ENCODE assay signal across 10 cellular contexts in genomic region chr6:16481680-16482079, GRCh38.
DNase-seq lines count a peak whose midpoint lies in the region; ATAC-seq and TF ChIP-seq lines count a peak whose summit lies in the region.
"Had no signal": no experiment of that assay in that cellular context is flagged by ENCODE, and none has a peak within 500 bp of the region (broad histone marks: within the 10 kb centered on the region; RNA-seq: fewer than 3 reads in every experiment).

No MANE protein-coding gene starts in this region.

- 90 to 91% methylated on average over 3 of the region's 3 CpGs for WGBS in tibial nerve, 2 donors

- no peak for TF ChIP-seq EP300 in tibial nerve (IDR thresholded peaks at IDR 0.05)

- POLR2A ChIA-PET in CD4-positive, alpha-beta memory T cell (lab: Charles Lee; ENCODE audit: partially characterized antibody): interaction anchor here (0.9 to 2.8 kb wide), 5 partner anchors 42 to 280 kb away, joined by 3 to 16 read pairs (median 3); partner anchors contain the start of gene ATXN1
- POLR2A ChIA-PET in naive thymus-derived CD4-positive, alpha-beta T cell (lab: Charles Lee): no interaction called here

- no peaks in the 10 kb centered on the region for H3K9me3 ChIP-seq in CD4-positive, alpha-beta memory T cell (ENCODE audit: control insufficient read depth in 1 of 2, low read length in 2 of 2)
- no peaks in the 10 kb centered on the region for H3K9me3 ChIP-seq in naive thymus-derived CD4-positive, alpha-beta T cell (ENCODE audit: control insufficient read depth in 2 of 3, low read length in 3 of 3)
- H3K9me3 ChIP-seq in tibial nerve: peaks cover 0 to 7% (median 0%) of the 10 kb centered on the region in 4 donors

- H3K27ac Mint-ChIP-seq in CD4-positive, alpha-beta memory T cell: peak overlapping the region; percentile 88 to 99 (median 95)
- H3K27ac Mint-ChIP-seq in naive thymus-derived CD4-positive, alpha-beta T cell: peak overlapping the region; percentile 64 to 96 (median 91)

- no peaks in the 10 kb centered on the region for H3K36me3 ChIP-seq in CD4-positive, alpha-beta memory T cell (ENCODE audit: insufficient read depth, low read length)
- no peaks in the 10 kb centered on the region for H3K36me3 ChIP-seq in naive thymus-derived CD4-positive, alpha-beta T cell (ENCODE audit: control insufficient read depth in 2 of 3, insufficient read depth in 3 of 3, low read length in 3 of 3)
- peaks cover 0 to 36% (median 3%) of the 10 kb centered on the region in 3 donors for H3K36me3 ChIP-seq in tibial nerve

- intact Hi-C loops in CD4-positive, alpha-beta memory T cell (cut with micrococcal nuclease): loop anchor here (1.0 to 5.0 kb wide), 4 partner anchors 45 to 280 kb away; partner anchors contain the start of gene ATXN1
- intact Hi-C loops in naive thymus-derived CD4-positive, alpha-beta T cell (cut with micrococcal nuclease): loop anchor here (1.0 to 10.0 kb wide), 16 partner anchors 29 to 1226 kb away; partner anchors contain the start of genes ATXN1 (in 2 of the 2), MYLIP (in 1 of the 2) and NUP153 (in 1 of the 2)

- peak; percentile 46 for ATAC-seq in HG03066 (IDR thresholded peaks at IDR 0.05; ENCODE audit: low read depth, unreplicated experiment)
- peak; percentile 86 for ATAC-seq in naive thymus-derived CD4-positive, alpha-beta T cell

- no peak for TF ChIP-seq POLR2A in tibial nerve (IDR thresholded peaks at IDR 0.05)

- peaks cover 80% of the 10 kb centered on the region for H3K4me1 ChIP-seq in CD4-positive, alpha-beta memory T cell (ENCODE audit: insufficient read depth, low read length)
- H3K4me1 ChIP-seq in naive thymus-derived CD4-positive, alpha-beta T cell (ENCODE audit: control insufficient read depth in 2 of 2, insufficient read depth in 2 of 2, low read length in 2 of 2): peaks cover 33 to 63% of the 10 kb centered on the region in 2 donors
- H3K4me1 ChIP-seq in tibial nerve: no peaks in the 10 kb centered on the region

- H3K4me3 Mint-ChIP-seq in CD4-positive, alpha-beta memory T cell: peak overlapping the region; percentile 3 to 76 (median 52)
- H3K4me3 Mint-ChIP-seq in naive thymus-derived CD4-positive, alpha-beta T cell: peak overlapping the region in 9 of 10 donors; percentile 1 to 70 (median 46)

- no peak overlapping the region for H3K4me3 ChIP-seq in CD4-positive, alpha-beta memory T cell (ENCODE audit: low read length in 2 of 2)
- H3K4me3 ChIP-seq in naive thymus-derived CD4-positive, alpha-beta T cell (ENCODE audit: low read length): no peak overlapping the region
- H3K4me3 ChIP-seq in tibial nerve: no peak overlapping the region

- no peaks in the 10 kb centered on the region for H3K27me3 Mint-ChIP-seq in CD4-positive, alpha-beta memory T cell
- H3K27me3 Mint-ChIP-seq in naive thymus-derived CD4-positive, alpha-beta T cell: no peaks in the 10 kb centered on the region

- peak; percentile 84 to 92 (median 88) for DNase-seq in CD4-positive, alpha-beta memory T cell
- DNase-seq in activated T-cell treated with anti-CD3 and anti-CD28 coated beads for 4 hours (peak; percentile 34), tibial nerve (ENCODE audit: low spot score in 2 of 2) (no peak), dedifferentiated amniotic fluid mesenchymal stem cell (ENCODE audit: extremely low spot score) (no peak), NCI-H146 treated with DMSO at 0.1 percent for 48 hours (lab: John Stamatoyannopoulos, UW; ENCODE audit: unreplicated experiment) (no peak), UCSD-AML1 (lab: John Stamatoyannopoulos, UW; ENCODE audit: unreplicated experiment) (no peak)
- peak in 8 of 9 donors; percentile 51 to 90 (median 83) for DNase-seq in naive thymus-derived CD4-positive, alpha-beta T cell
- DNase-seq: aorta, NCI-H1930 had no signal

- peak overlapping the region; percentile 75 for H3K27ac ChIP-seq in CD4-positive, alpha-beta memory T cell (ENCODE audit: low read depth, low read length)
- peak overlapping the region; percentile 75 for H3K27ac ChIP-seq in naive thymus-derived CD4-positive, alpha-beta T cell (ENCODE audit: low read depth, low read length)
- no peak overlapping the region for H3K27ac ChIP-seq in tibial nerve

- H3K9me3 Mint-ChIP-seq in CD4-positive, alpha-beta memory T cell: no peaks in the 10 kb centered on the region
- H3K9me3 Mint-ChIP-seq in naive thymus-derived CD4-positive, alpha-beta T cell: peaks cover 0 to 10% (median 0%) of the 10 kb centered on the region in 11 donors

- CTCF ChIA-PET in CD4-positive, alpha-beta memory T cell (lab: Charles Lee; ENCODE audit: partially characterized antibody): interaction anchor here (1.1 to 2.3 kb wide), 4 partner anchors 11 to 231 kb away, joined by 3 to 8 read pairs (median 8); no protein-coding TSS in a partner anchor
- CTCF ChIA-PET in naive thymus-derived CD4-positive, alpha-beta T cell (lab: Charles Lee): no interaction called here

- TF ChIP-seq CTCF in tibial nerve (IDR thresholded peaks at IDR 0.05): no peak

- no peaks in the 10 kb centered on the region for H3K27me3 ChIP-seq in CD4-positive, alpha-beta memory T cell (ENCODE audit: insufficient read depth, low read length)
- no peaks in the 10 kb centered on the region for H3K27me3 ChIP-seq in naive thymus-derived CD4-positive, alpha-beta T cell (ENCODE audit: control insufficient read depth in 2 of 2, insufficient read depth in 2 of 2, low read length in 2 of 2)
- no peaks in the 10 kb centered on the region for H3K27me3 ChIP-seq in tibial nerve

- H3K36me3 Mint-ChIP-seq in CD4-positive, alpha-beta memory T cell: peaks cover 40 to 48% of the 10 kb centered on the region in 2 donors
- H3K36me3 Mint-ChIP-seq in naive thymus-derived CD4-positive, alpha-beta T cell: peaks cover 0 to 68% (median 12%) of the 10 kb centered on the region in 5 donors

- peaks cover 66 to 88% (median 77%) of the 10 kb centered on the region in 4 donors for H3K4me1 Mint-ChIP-seq in CD4-positive, alpha-beta memory T cell
- peaks cover 31 to 87% (median 57%) of the 10 kb centered on the region in 7 donors for H3K4me1 Mint-ChIP-seq in naive thymus-derived CD4-positive, alpha-beta T cell

Comparison
In these comparisons a context has a peak if more than half of its experiments do, and no peak if none do; other contexts are left out.
1. DNase-seq: peak in CD4-positive, alpha-beta memory T cell (5 of 5), activated T-cell treated with anti-CD3 and anti-CD28 coated beads for 4 hours (single experiment) and naive thymus-derived CD4-positive, alpha-beta T cell (8 of 9); none in tibial nerve (0 of 2), dedifferentiated amniotic fluid mesenchymal stem cell (single experiment), NCI-H146 treated with DMSO at 0.1 percent for 48 hours (single experiment) and UCSD-AML1 (single experiment).
2. H3K27ac ChIP-seq: peak in CD4-positive, alpha-beta memory T cell (single experiment) and naive thymus-derived CD4-positive, alpha-beta T cell (single experiment); none in tibial nerve (0 of 4).